ENCODE assay signal across 9 cellular contexts in genomic region chr3:61530355-61530754, GRCh38. TPM values are rescaled to one million over a fixed set of nuclear protein-coding genes. Genes with fewer than 3 reads are reported as not detected.
DNase-seq lines count a peak whose midpoint lies in the region; ATAC-seq lines count a peak whose summit lies in the region.
"Had no signal": no experiment of that assay in that cellular context is flagged by ENCODE, and none has a peak within 500 bp of the region (broad histone marks: within the 10 kb centered on the region; RNA-seq: fewer than 3 reads in every experiment).

No MANE protein-coding gene starts in this region.

- DNase-seq in NCI-H2029 (lab: John Stamatoyannopoulos, UW) (peak; percentile 6), NCI-H2029 treated with DMSO at 0.1 percent for 48 hours (lab: John Stamatoyannopoulos, UW) (no peak), NCI-H2171 treated with DMSO at 0.1 percent for 48 hours (lab: John Stamatoyannopoulos, UW) (peak; percentile 45), dermis blood vessel endothelial cell (peak; percentile 66), pons (ENCODE audit: low spot score) (peak; percentile 38), DMS153 (lab: John Stamatoyannopoulos, UW) (no peak)

- ATAC-seq in GM21717 (IDR thresholded peaks at IDR 0.05; ENCODE audit: unreplicated experiment) (no peak), HG03439 (IDR thresholded peaks at IDR 0.05; ENCODE audit: unreplicated experiment) (no peak)

RNA-seq across cellular contexts. Expression of gene PTPRG, which starts 31.0 kb away (rescaled TPM):
- total RNA-seq in dermis blood vessel endothelial cell = 25.6 and 26.0 TPM in 2 replicates
- total RNA-seq: CD4-positive, CD25-positive, alpha-beta regulatory T cell had no signal

Comparison
In these comparisons a context has a peak if more than half of its experiments do, and no peak if none do; other contexts are left out.
1. DNase-seq: peak in NCI-H2029 (single experiment), NCI-H2171 treated with DMSO at 0.1 percent for 48 hours (single experiment), dermis blood vessel endothelial cell (single experiment) and pons (single experiment); none in NCI-H2029 treated with DMSO at 0.1 percent for 48 hours (single experiment) and DMS153 (single experiment).